In the genomic region with DNA sequence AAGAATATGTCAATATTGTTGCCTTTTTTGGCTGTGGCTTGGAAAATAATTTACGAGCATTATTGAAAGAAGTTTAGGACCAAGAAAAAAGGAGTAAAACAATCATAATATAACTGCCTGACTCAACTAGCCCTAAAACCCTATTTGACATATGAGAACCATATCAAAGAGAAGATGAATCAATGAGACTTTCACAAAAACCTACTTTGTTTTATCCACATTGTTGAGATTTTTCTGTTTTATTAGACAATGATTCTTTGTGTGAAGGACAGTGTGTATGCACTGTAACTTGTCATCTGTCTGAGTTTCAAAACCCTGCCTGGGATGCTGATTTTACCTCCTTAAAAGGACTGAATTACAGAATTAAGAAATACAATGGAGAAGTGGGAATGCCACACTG, we compare ENCODE assay signal across 31 cellular contexts. TPM values are rescaled to one million over a fixed set of nuclear protein-coding genes. Genes with fewer than 3 reads are reported as not detected.
"Had no signal": no experiment of that assay in that cellular context is flagged by ENCODE, and none has a peak within 500 bp of the region (broad histone marks: within the 10 kb centered on the region; RNA-seq: fewer than 3 reads in every experiment).

No MANE protein-coding gene starts in this region.

- H3K4me1 ChIP-seq: ascending aorta, breast epithelium, colonic mucosa, esophagus squamous epithelium had no signal

- ATAC-seq: activated CD4-positive, alpha-beta T cell treated with anti-CD3 and anti-CD28 coated beads for 36 hours; activated T-cell treated with anti-CD3 and anti-CD28 coated beads, Interleukin-2, amount 50 U/mL, for 72 hours; heart left ventricle had no signal

- H3K9me3 ChIP-seq: ascending aorta, breast epithelium, colonic mucosa, esophagus squamous epithelium, heart left ventricle had no signal

- FAIRE-seq: endometrium, endothelial cell of umbilical vein, frontal cortex had no signal

- H3K27me3 ChIP-seq: ascending aorta, breast epithelium, cardiac muscle cell, colonic mucosa, esophagus squamous epithelium, heart left ventricle had no signal

- H3K36me3 ChIP-seq: ascending aorta, breast epithelium, cardiac muscle cell, colonic mucosa, esophagus squamous epithelium, heart left ventricle had no signal

- DNase-seq: activated CD4-positive, alpha-beta memory T cell treated with anti-CD3 and anti-CD28 coated beads for 36 hours; activated CD4-positive, alpha-beta T cell treated with anti-CD3 and anti-CD28 coated beads for 36 hours; activated CD4-positive, alpha-beta T cell treated with anti-CD3 and anti-CD28 coated beads, Interleukin-2, amount 10 ng/mL, durations not matched to agents 24 days and 14 days; activated CD4-positive, CD25-positive, alpha-beta regulatory T cell; activated CD4-positive, CD25-positive, alpha-beta regulatory T cell treated with anti-CD3 and anti-CD28 coated beads, Interleukin-2, amount 50 U/mL, for 72 hours; activated CD8-positive, alpha-beta memory T cell treated with anti-CD3 and anti-CD28 coated beads, Interleukin-2, amount 50 U/mL, for 48 hours; activated gamma-delta T cell; activated naive CD4-positive, alpha-beta T cell; activated naive CD4-positive, alpha-beta T cell treated with anti-CD3 and anti-CD28 coated beads, Interleukin-2, amount 10 ng/mL, durations not matched to agents 7 days and 5 days; activated naive CD8-positive, alpha-beta T cell treated with anti-CD3 and anti-CD28 coated beads, Interleukin-2, amount 10 ng/mL, durations not matched to agents 7 days and 5 days; activated T-cell treated with anti-CD3 and anti-CD28 coated beads for 4 hours; activated T-cell treated with anti-CD3 and anti-CD28 coated beads, Interleukin-2, amount 50 U/mL, for 24 hours; activated T-cell treated with anti-CD3 and anti-CD28 coated beads, Interleukin-2, amount 50 U/mL, for 72 hours; central memory CD4-positive, alpha-beta T cell; cerebellar nuclear complex; colonic mucosa; effector CD8-positive, alpha-beta T cell; esophagus squamous epithelium; heart left ventricle; T-helper 2 cell had no signal

- H3K27ac ChIP-seq: ascending aorta, cardiac muscle cell, colonic mucosa, epithelial cell of prostate, esophagus squamous epithelium, heart left ventricle had no signal

- H3K4me3 ChIP-seq: ascending aorta, breast epithelium, cardiac muscle cell, colonic mucosa, esophagus squamous epithelium, heart left ventricle had no signal

RNA-seq across cellular contexts. Expression of gene SOSTDC1, which starts 19.0 kb away (rescaled TPM):
- total RNA-seq: activated CD4-positive, alpha-beta memory T cell treated with anti-CD3 and anti-CD28 coated beads for 36 hours; activated CD4-positive, alpha-beta T cell treated with anti-CD3 and anti-CD28 coated beads for 36 hours; activated CD4-positive, alpha-beta T cell treated with anti-CD3 and anti-CD28 coated beads, Interleukin-2, amount 10 ng/mL, durations not matched to agents 24 days and 14 days; activated naive CD4-positive, alpha-beta T cell treated with anti-CD3 and anti-CD28 coated beads, Interleukin-2, amount 50 U/mL, for 72 hours; activated naive CD8-positive, alpha-beta T cell treated with anti-CD3 and anti-CD28 coated beads, Interleukin-2, amount 10 ng/mL, durations not matched to agents 7 days and 5 days; activated T-cell treated with anti-CD3 and anti-CD28 coated beads, Interleukin-2, amount 50 U/mL, for 72 hours; ascending aorta; dermis microvascular lymphatic vessel endothelial cell; endothelial cell of umbilical vein; fibroblast of villous mesenchyme; T-helper 1 cell treated with Interleukin-12 subunit alpha and Interleukin-12 subunit beta and Interleukin-4 antibody, amounts not matched to agents 30 ng/mL and 1 ng/mL, for 36 hours had no signal

RNA-seq across cellular contexts. Expression of gene CRPPA, which starts 25.2 kb away (rescaled TPM):
- total RNA-seq: ascending aorta had no signal
